In genomic region chr10:79434816-79435215, GRCh38 we compare ENCODE assay signal across 10 cellular contexts. TPM values are rescaled to one million over a fixed set of nuclear protein-coding genes. Genes with fewer than 3 reads are reported as not detected.
A peak's percentile ranks its signal among the peaks of the same experiment; 100 is the strongest.
DNase-seq lines count a peak whose midpoint lies in the region; ATAC-seq and TF ChIP-seq lines count a peak whose summit lies in the region.
"Had no signal": no experiment of that assay in that cellular context is flagged by ENCODE, and none has a peak within 500 bp of the region (broad histone marks: within the 10 kb centered on the region; RNA-seq: fewer than 3 reads in every experiment).

No MANE protein-coding gene starts in this region.

- H3K27ac ChIP-seq in coronary artery, result peak overlapping the region; percentile 79 to 82
- peak overlapping the region in 1 of 4 donors; percentile 37 for H3K27ac ChIP-seq in body of pancreas

- H3K9me3 ChIP-seq in body of pancreas, result no peaks in the 10 kb centered on the region

- WGBS in body of pancreas, 2 donors, result 83 to 89% methylated on average over 7 of the region's 7 CpGs

- H3K4me1 Mint-ChIP-seq in activated CD8-positive, alpha-beta T cell treated with anti-CD3 and anti-CD28 coated beads for 36 hours (ENCODE audit: low read depth), result peaks cover 15% of the 10 kb centered on the region
- peaks cover 11% of the 10 kb centered on the region for H3K4me1 Mint-ChIP-seq in activated CD8-positive, alpha-beta T cell treated with anti-CD3 and anti-CD28 coated beads, Interleukin-2, amount 10 ng/mL, durations not matched to agents 7 days and 5 days (ENCODE audit: low read depth)
- peaks cover 82% of the 10 kb centered on the region for H3K4me1 Mint-ChIP-seq in nephron
- H3K4me1 Mint-ChIP-seq: B cell had no signal

- intact Hi-C loops in activated CD8-positive, alpha-beta T cell treated with anti-CD3 and anti-CD28 coated beads for 36 hours (cut with micrococcal nuclease), result no loop called here
- intact Hi-C loops in body of pancreas (cut with DNase I), result no loop called here

- H3K9me3 Mint-ChIP-seq in activated CD8-positive, alpha-beta T cell treated with anti-CD3 and anti-CD28 coated beads for 36 hours, result no peaks in the 10 kb centered on the region
- no peaks in the 10 kb centered on the region for H3K9me3 Mint-ChIP-seq in activated CD8-positive, alpha-beta T cell treated with anti-CD3 and anti-CD28 coated beads, Interleukin-2, amount 10 ng/mL, durations not matched to agents 7 days and 5 days (ENCODE audit: insufficient read depth)
- no peaks in the 10 kb centered on the region for H3K9me3 Mint-ChIP-seq in nephron

- no peaks in the 10 kb centered on the region for H3K36me3 Mint-ChIP-seq in activated CD8-positive, alpha-beta T cell treated with anti-CD3 and anti-CD28 coated beads for 36 hours (ENCODE audit: low read depth)
- H3K36me3 Mint-ChIP-seq in activated CD8-positive, alpha-beta T cell treated with anti-CD3 and anti-CD28 coated beads, Interleukin-2, amount 10 ng/mL, durations not matched to agents 7 days and 5 days (ENCODE audit: low read depth), result no peaks in the 10 kb centered on the region
- H3K36me3 Mint-ChIP-seq in nephron (ENCODE audit: low read depth), result peaks cover 18% of the 10 kb centered on the region

- H3K27me3 ChIP-seq in body of pancreas, result no peaks in the 10 kb centered on the region

- no peak overlapping the region for H3K4me3 Mint-ChIP-seq in activated CD8-positive, alpha-beta T cell treated with anti-CD3 and anti-CD28 coated beads for 36 hours
- H3K4me3 Mint-ChIP-seq in activated CD8-positive, alpha-beta T cell treated with anti-CD3 and anti-CD28 coated beads, Interleukin-2, amount 10 ng/mL, durations not matched to agents 7 days and 5 days, result no peak overlapping the region
- peak overlapping the region; percentile 25 to 73 (median 53) for H3K4me3 Mint-ChIP-seq in nephron
- H3K4me3 Mint-ChIP-seq: B cell had no signal

- POLR2A ChIA-PET in activated CD8-positive, alpha-beta T cell treated with anti-CD3 and anti-CD28 coated beads for 36 hours (lab: Charles Lee), result interaction anchor here (1.0 kb wide), 1 partner anchor 10 kb away, joined by 3 read pairs; no protein-coding TSS in a partner anchor
- POLR2A ChIA-PET in activated CD8-positive, alpha-beta T cell treated with anti-CD3 and anti-CD28 coated beads, Interleukin-2, amount 10 ng/mL, durations not matched to agents 7 days and 5 days (lab: Charles Lee), result no interaction called here

- no peak for TF ChIP-seq CTCF in activated CD8-positive, alpha-beta T cell treated with anti-CD3 and anti-CD28 coated beads for 36 hours (IDR thresholded peaks at IDR 0.05)
- TF ChIP-seq CTCF in coronary artery (IDR thresholded peaks at IDR 0.05) (no peak), nephron (IDR thresholded peaks at IDR 0.05; ENCODE audit: unreplicated experiment in 3 of 3) (no peak), body of pancreas (IDR thresholded peaks at IDR 0.05) (no peak)

- no peak for TF ChIP-seq POLR2A in body of pancreas (IDR thresholded peaks at IDR 0.05)

- peak overlapping the region; percentile 88 for H3K27ac Mint-ChIP-seq in activated CD8-positive, alpha-beta T cell treated with anti-CD3 and anti-CD28 coated beads for 36 hours
- H3K27ac Mint-ChIP-seq in activated CD8-positive, alpha-beta T cell treated with anti-CD3 and anti-CD28 coated beads, Interleukin-2, amount 10 ng/mL, durations not matched to agents 7 days and 5 days, result no peak overlapping the region
- H3K27ac Mint-ChIP-seq in nephron, result peak overlapping the region; percentile 56 to 98 (median 92)
- H3K27ac Mint-ChIP-seq: B cell had no signal

- CTCF ChIA-PET in activated CD8-positive, alpha-beta T cell treated with anti-CD3 and anti-CD28 coated beads for 36 hours (lab: Charles Lee), result interaction anchor here (0.9 to 2.6 kb wide), 5 partner anchors 9 to 148 kb away, joined by 3 to 6 read pairs (median 5); no protein-coding TSS in a partner anchor
- CTCF ChIA-PET in activated CD8-positive, alpha-beta T cell treated with anti-CD3 and anti-CD28 coated beads, Interleukin-2, amount 10 ng/mL, durations not matched to agents 7 days and 5 days (lab: Charles Lee), result interaction anchor here (0.8 kb wide), 1 partner anchor 25 kb away, joined by 4 read pairs; no protein-coding TSS in a partner anchor

- peak; percentile 49 for DNase-seq in activated CD8-positive, alpha-beta T cell treated with anti-CD3 and anti-CD28 coated beads for 36 hours
- DNase-seq in activated CD8-positive, alpha-beta T cell treated with anti-CD3 and anti-CD28 coated beads, Interleukin-2, amount 10 ng/mL, durations not matched to agents 7 days and 5 days, result no peak
- no peak for DNase-seq in coronary artery (ENCODE audit: low spot score)
- peak; percentile 75 for DNase-seq in ureter (ENCODE audit: low spot score)
- DNase-seq in NCI-H446 (lab: John Stamatoyannopoulos, UW), result no peak
- no peak for DNase-seq in body of pancreas
- DNase-seq: hippocampal formation had no signal

- H3K36me3 ChIP-seq in body of pancreas (replicated peaks in 1 of 2; ENCODE audit: insufficient read depth in 1 of 2, low read depth in 2 of 2), result no peaks in the 10 kb centered on the region

- peaks cover 10% of the 10 kb centered on the region for H3K4me1 ChIP-seq in body of pancreas

- H3K27me3 Mint-ChIP-seq in activated CD8-positive, alpha-beta T cell treated with anti-CD3 and anti-CD28 coated beads for 36 hours, result no peaks in the 10 kb centered on the region
- no peaks in the 10 kb centered on the region for H3K27me3 Mint-ChIP-seq in activated CD8-positive, alpha-beta T cell treated with anti-CD3 and anti-CD28 coated beads, Interleukin-2, amount 10 ng/mL, durations not matched to agents 7 days and 5 days (ENCODE audit: low read depth)
- peaks cover 4% of the 10 kb centered on the region for H3K27me3 Mint-ChIP-seq in nephron (ENCODE audit: low read depth)

- peak overlapping the region; percentile 44 for H3K4me3 ChIP-seq in coronary artery
- no peak overlapping the region for H3K4me3 ChIP-seq in body of pancreas

- peak; percentile 26 for ATAC-seq in activated CD8-positive, alpha-beta T cell treated with anti-CD3 and anti-CD28 coated beads for 36 hours
- no peak for ATAC-seq in activated CD8-positive, alpha-beta T cell treated with anti-CD3 and anti-CD28 coated beads, Interleukin-2, amount 10 ng/mL, durations not matched to agents 7 days and 5 days
- ATAC-seq in HG03354 (IDR thresholded peaks at IDR 0.05; ENCODE audit: poor library complexity, severe bottlenecking, unreplicated experiment) (no peak), body of pancreas (no peak)

RNA-seq across cellular contexts. Expression of gene ZCCHC24, which starts 10.6 kb away (rescaled TPM):
- 1 to 10 TPM; 1.0 to 1.7 TPM for total RNA-seq in activated CD8-positive, alpha-beta T cell treated with anti-CD3 and anti-CD28 coated beads for 36 hours
- 1 to 10 TPM; 1.7 to 1.8 TPM for total RNA-seq in activated CD8-positive, alpha-beta T cell treated with anti-CD3 and anti-CD28 coated beads, Interleukin-2, amount 10 ng/mL, durations not matched to agents 7 days and 5 days
- 33.9 TPM for total RNA-seq in ureter
- 10 to 100 TPM; 14.0 to 19.8 TPM for total RNA-seq in body of pancreas

Comparison
In these comparisons a context has a peak if more than half of its experiments do, and no peak if none do; other contexts are left out.
1. DNase-seq: peak in activated CD8-positive, alpha-beta T cell treated with anti-CD3 and anti-CD28 coated beads for 36 hours (single experiment) and ureter (single experiment); none in activated CD8-positive, alpha-beta T cell treated with anti-CD3 and anti-CD28 coated beads, Interleukin-2, amount 10 ng/mL, durations not matched to agents 7 days and 5 days (single experiment), coronary artery (single experiment), NCI-H446 (0 of 2) and body of pancreas (0 of 4).
2. H3K4me3 Mint-ChIP-seq: peak in nephron (3 of 3); none in activated CD8-positive, alpha-beta T cell treated with anti-CD3 and anti-CD28 coated beads for 36 hours (single experiment) and activated CD8-positive, alpha-beta T cell treated with anti-CD3 and anti-CD28 coated beads, Interleukin-2, amount 10 ng/mL, durations not matched to agents 7 days and 5 days (single experiment).
3. RNA of gene ZCCHC24, which starts 10.6 kb away (total RNA-seq): 33.9 TPM in ureter (single experiment) and 14.0 to 19.8 TPM in body of pancreas; 1.7 to 1.8 TPM in activated CD8-positive, alpha-beta T cell treated with anti-CD3 and anti-CD28 coated beads, Interleukin-2, amount 10 ng/mL, durations not matched to agents 7 days and 5 days and 1.0 to 1.7 TPM in activated CD8-positive, alpha-beta T cell treated with anti-CD3 and anti-CD28 coated beads for 36 hours; every median in the first group is over 4 times any median in the second.